In genomic region chr11:2897048-2897447, GRCh38 we compare ENCODE assay signal across 1 cellular context.
TF ChIP-seq lines count a peak whose summit lies in the region.

No MANE protein-coding gene starts in this region.

TF ChIP-seq in K562, 482 proteins besides CTCF, POLR2A, EP300 and RAD21:
- TF ChIP-seq, protein P1, sequence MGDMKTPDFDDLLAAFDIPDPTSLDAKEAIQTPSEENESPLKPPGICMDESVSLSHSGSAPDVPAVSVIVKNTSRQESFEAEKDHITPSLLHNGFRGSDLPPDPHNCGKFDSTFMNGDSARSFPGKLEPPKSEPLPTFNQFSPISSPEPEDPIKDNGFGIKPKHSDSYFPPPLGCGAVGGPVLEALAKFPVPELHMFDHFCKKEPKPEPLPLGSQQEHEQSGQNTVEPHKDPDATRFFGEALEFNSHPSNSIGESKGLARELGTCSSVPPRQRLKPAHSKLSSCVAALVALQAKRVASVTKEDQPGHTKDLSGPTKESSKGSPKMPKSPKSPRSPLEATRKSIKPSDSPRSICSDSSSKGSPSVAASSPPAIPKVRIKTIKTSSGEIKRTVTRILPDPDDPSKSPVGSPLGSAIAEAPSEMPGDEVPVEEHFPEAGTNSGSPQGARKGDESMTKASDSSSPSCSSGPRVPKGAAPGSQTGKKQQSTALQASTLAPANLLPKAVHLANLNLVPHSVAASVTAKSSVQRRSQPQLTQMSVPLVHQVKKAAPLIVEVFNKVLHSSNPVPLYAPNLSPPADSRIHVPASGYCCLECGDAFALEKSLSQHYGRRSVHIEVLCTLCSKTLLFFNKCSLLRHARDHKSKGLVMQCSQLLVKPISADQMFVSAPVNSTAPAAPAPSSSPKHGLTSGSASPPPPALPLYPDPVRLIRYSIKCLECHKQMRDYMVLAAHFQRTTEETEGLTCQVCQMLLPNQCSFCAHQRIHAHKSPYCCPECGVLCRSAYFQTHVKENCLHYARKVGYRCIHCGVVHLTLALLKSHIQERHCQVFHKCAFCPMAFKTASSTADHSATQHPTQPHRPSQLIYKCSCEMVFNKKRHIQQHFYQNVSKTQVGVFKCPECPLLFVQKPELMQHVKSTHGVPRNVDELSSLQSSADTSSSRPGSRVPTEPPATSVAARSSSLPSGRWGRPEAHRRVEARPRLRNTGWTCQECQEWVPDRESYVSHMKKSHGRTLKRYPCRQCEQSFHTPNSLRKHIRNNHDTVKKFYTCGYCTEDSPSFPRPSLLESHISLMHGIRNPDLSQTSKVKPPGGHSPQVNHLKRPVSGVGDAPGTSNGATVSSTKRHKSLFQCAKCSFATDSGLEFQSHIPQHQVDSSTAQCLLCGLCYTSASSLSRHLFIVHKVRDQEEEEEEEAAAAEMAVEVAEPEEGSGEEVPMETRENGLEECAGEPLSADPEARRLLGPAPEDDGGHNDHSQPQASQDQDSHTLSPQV (IDR thresholded peaks at IDR 0.05): 0 out of 2 replicates have a peak, but pooled peaks have one; percentile 23
- no peak for TF ChIP-seq TAF9B (IDR thresholded peaks at IDR 0.05; ENCODE audit: partially characterized antibody)
